Comparison of ENCODE assay signal across 8 cellular contexts in genomic region chr22:24133187-24133965, GRCh38. TPM values are rescaled to one million over a fixed set of nuclear protein-coding genes. Genes with fewer than 3 reads are reported as not detected.
DNase-seq lines count a peak whose midpoint lies in the region; ATAC-seq and TF ChIP-seq lines count a peak whose summit lies in the region.

No MANE protein-coding gene starts in this region.

- no peaks in the 10 kb centered on the region for H3K9me3 ChIP-seq in tibial nerve

- no peak overlapping the region for H3K4me3 ChIP-seq in tibial nerve

- H3K36me3 Mint-ChIP-seq in activated naive CD8-positive, alpha-beta T cell treated with anti-CD3 and anti-CD28 coated beads for 36 hours: peaks cover 20% of the 10 kb centered on the region

- intact Hi-C loops in Right ventricle myocardium inferior (cut with DNase I) (loop anchor here (2.0 kb wide), 1 partner anchor 41 kb away; no protein-coding TSS in a partner anchor), cardiac septum (cut with DNase I) (no loop called here)

- no peak for TF ChIP-seq POLR2A in tibial nerve (IDR thresholded peaks at IDR 0.05)

- no peak overlapping the region for H3K27ac Mint-ChIP-seq in activated naive CD8-positive, alpha-beta T cell treated with anti-CD3 and anti-CD28 coated beads for 36 hours

- 76 to 81% methylated on average over 11 of the region's 11 CpGs for WGBS in tibial nerve, 2 donors

- H3K4me1 Mint-ChIP-seq in activated naive CD8-positive, alpha-beta T cell treated with anti-CD3 and anti-CD28 coated beads for 36 hours: peaks cover 35% of the 10 kb centered on the region

- no peak overlapping the region for H3K4me3 Mint-ChIP-seq in activated naive CD8-positive, alpha-beta T cell treated with anti-CD3 and anti-CD28 coated beads for 36 hours

- H3K27me3 Mint-ChIP-seq in activated naive CD8-positive, alpha-beta T cell treated with anti-CD3 and anti-CD28 coated beads for 36 hours: no peaks in the 10 kb centered on the region

- no peaks in the 10 kb centered on the region for H3K27me3 ChIP-seq in layer of hippocampus (ENCODE audit: control insufficient read depth, insufficient read depth, low read length)
- no peaks in the 10 kb centered on the region for H3K27me3 ChIP-seq in tibial nerve

- H3K27ac ChIP-seq in layer of hippocampus (ENCODE audit: low read depth, low read length): peak overlapping the region; percentile 32
- H3K27ac ChIP-seq in tibial nerve: peak overlapping the region in 2 of 4 donors; percentile 8 to 16

- peaks cover 0 to 60% (median 0%) of the 10 kb centered on the region in 3 donors for H3K36me3 ChIP-seq in tibial nerve

- no peaks in the 10 kb centered on the region for H3K9me3 Mint-ChIP-seq in activated naive CD8-positive, alpha-beta T cell treated with anti-CD3 and anti-CD28 coated beads for 36 hours

- peak in 2 of 5 experiments; percentile 21 to 41 for TF ChIP-seq CTCF in tibial nerve (IDR thresholded peaks at IDR 0.05)

- TF ChIP-seq EP300 in tibial nerve (IDR thresholded peaks at IDR 0.05): no peak

- DNase-seq in Right ventricle myocardium inferior (ENCODE audit: missing footprints) (no peak), cardiac septum (ENCODE audit: low spot score) (no peak), medulla oblongata (ENCODE audit: extremely low spot score) (no peak), GM19240 (ENCODE audit: insufficient read length, low spot score) (no peak), NCI-H1694 (lab: John Stamatoyannopoulos, UW) (no peak), tibial nerve (ENCODE audit: low spot score in 2 of 2) (no peak)
- peak; percentile 35 for DNase-seq in activated naive CD8-positive, alpha-beta T cell treated with anti-CD3 and anti-CD28 coated beads for 36 hours

- H3K4me1 ChIP-seq in tibial nerve: peaks cover 0 to 45% (median 14%) of the 10 kb centered on the region in 4 donors

- ATAC-seq in Right ventricle myocardium inferior: peak; percentile 49

RNA-seq across cellular contexts. Expression of gene SUSD2, which starts 47.9 kb away (rescaled TPM):
- 2.8 TPM for total RNA-seq in Right ventricle myocardium inferior
- 3.1 TPM for total RNA-seq in cardiac septum
- total RNA-seq in activated naive CD8-positive, alpha-beta T cell treated with anti-CD3 and anti-CD28 coated beads for 36 hours: under 1 TPM; 0.56 to 0.80 TPM
- total RNA-seq in tibial nerve: 1 to 10 TPM; 9.0 to 9.6 (median 9.4) TPM
